39 cellular contexts compared by ENCODE assay signal in genomic region chr20:37530696-37531095, GRCh38. TPM values are rescaled to one million over a fixed set of nuclear protein-coding genes. Genes with fewer than 3 reads are reported as not detected.
"Had no signal": no experiment of that assay in that cellular context is flagged by ENCODE, and none has a peak within 500 bp of the region (broad histone marks: within the 10 kb centered on the region; RNA-seq: fewer than 3 reads in every experiment).

No MANE protein-coding gene starts in this region.

- H3K9me3 Mint-ChIP-seq: activated CD4-positive, alpha-beta memory T cell treated with anti-CD3 and anti-CD28 coated beads for 36 hours; activated CD8-positive, alpha-beta T cell treated with anti-CD3 and anti-CD28 coated beads for 36 hours; activated naive CD4-positive, alpha-beta T cell treated with anti-CD3 and anti-CD28 coated beads for 36 hours; activated naive CD4-positive, alpha-beta T cell treated with anti-CD3 and anti-CD28 coated beads, Interleukin-2, amount 50 U/mL, for 72 hours; activated naive CD8-positive, alpha-beta T cell treated with anti-CD3 and anti-CD28 coated beads for 36 hours; activated T-cell treated with anti-CD3 and anti-CD28 coated beads, Interleukin-2, amount 50 U/mL, for 4 hours; activated T-cell treated with anti-CD3 and anti-CD28 coated beads, Interleukin-2, amount 50 U/mL, for 72 hours; activated T-helper 1 cell treated with anti-CD3 and anti-CD28 coated beads, Interleukin-12 subunit alpha, Interleukin-12 subunit beta, Interleukin-2, Interleukin-4 antibody, amounts not matched to agents 30 ng/mL and 10 ng/mL and 1 ng/mL, durations not matched to agents 14 hours and 24 hours and 36 hours; activated T-helper 17 cell treated with anti-CD3 and anti-CD28 coated beads, Interleukin-2, amount 50 U/mL, for 72 hours; T-helper 1 cell treated with Interleukin-12 subunit alpha and Interleukin-12 subunit beta and Interleukin-4 antibody, amounts not matched to agents 30 μg/mL and 1 μg/mL, for 36 hours; T-helper 2 cell treated with Interferon-gamma antibody and Interleukin-4, amounts not matched to agents 5 μg/mL and 100 μg/mL, for 36 hours; WTC11 had no signal

- H3K36me3 Mint-ChIP-seq: activated CD4-positive, alpha-beta memory T cell treated with anti-CD3 and anti-CD28 coated beads for 36 hours; activated naive CD4-positive, alpha-beta T cell treated with anti-CD3 and anti-CD28 coated beads, Interleukin-2, amount 50 U/mL, for 72 hours; WTC11 had no signal

- H3K27me3 ChIP-seq: adrenal gland, body of pancreas, brain microvascular endothelial cell, breast epithelium had no signal

- H3K9me3 ChIP-seq: adrenal gland, body of pancreas, breast epithelium had no signal

- H3K4me3 ChIP-seq: adrenal gland, body of pancreas, breast epithelium had no signal

- H3K36me3 ChIP-seq: adrenal gland, brain microvascular endothelial cell, breast epithelium had no signal

- H3K27me3 Mint-ChIP-seq: activated CD8-positive, alpha-beta T cell treated with anti-CD3 and anti-CD28 coated beads for 36 hours; activated naive CD8-positive, alpha-beta T cell treated with anti-CD3 and anti-CD28 coated beads for 36 hours; activated T-helper 17 cell treated with anti-CD3 and anti-CD28 coated beads, Interleukin-2, amount 50 U/mL, for 72 hours had no signal

- H3K27ac ChIP-seq: adrenal gland, body of pancreas, brain microvascular endothelial cell, breast epithelium, WERI-Rb-1 had no signal

- H3K27ac Mint-ChIP-seq: activated CD4-positive, alpha-beta memory T cell treated with anti-CD3 and anti-CD28 coated beads for 36 hours; activated CD4-positive, alpha-beta T cell treated with anti-CD3 and anti-CD28 coated beads for 36 hours; activated CD8-positive, alpha-beta T cell treated with anti-CD3 and anti-CD28 coated beads for 36 hours; activated naive CD4-positive, alpha-beta T cell treated with anti-CD3 and anti-CD28 coated beads for 36 hours; activated naive CD4-positive, alpha-beta T cell treated with anti-CD3 and anti-CD28 coated beads, Interleukin-2, amount 50 U/mL, for 72 hours; activated naive CD8-positive, alpha-beta T cell treated with anti-CD3 and anti-CD28 coated beads for 36 hours; activated T-cell treated with anti-CD3 and anti-CD28 coated beads, Interleukin-2, amount 50 U/mL, for 72 hours; activated T-helper 1 cell treated with anti-CD3 and anti-CD28 coated beads, Interleukin-12 subunit alpha, Interleukin-12 subunit beta, Interleukin-2, Interleukin-4 antibody, amounts not matched to agents 30 ng/mL and 10 ng/mL and 1 ng/mL, durations not matched to agents 14 hours and 24 hours and 36 hours; activated T-helper 17 cell treated with anti-CD3 and anti-CD28 coated beads, Interleukin-2, amount 50 U/mL, for 72 hours; T-helper 1 cell treated with Interleukin-12 subunit alpha and Interleukin-12 subunit beta and Interleukin-4 antibody, amounts not matched to agents 30 μg/mL and 1 μg/mL, for 36 hours; T-helper 2 cell treated with Interferon-gamma antibody and Interleukin-4, amounts not matched to agents 5 μg/mL and 100 μg/mL, for 36 hours; WTC11 had no signal

- H3K4me3 Mint-ChIP-seq: activated CD4-positive, alpha-beta memory T cell treated with anti-CD3 and anti-CD28 coated beads for 36 hours; activated CD4-positive, alpha-beta T cell treated with anti-CD3 and anti-CD28 coated beads for 36 hours; activated CD8-positive, alpha-beta T cell treated with anti-CD3 and anti-CD28 coated beads for 36 hours; activated naive CD4-positive, alpha-beta T cell treated with anti-CD3 and anti-CD28 coated beads for 36 hours; activated naive CD8-positive, alpha-beta T cell treated with anti-CD3 and anti-CD28 coated beads for 36 hours; activated T-cell treated with anti-CD3 and anti-CD28 coated beads, Interleukin-2, amount 50 U/mL, for 4 hours; activated T-cell treated with anti-CD3 and anti-CD28 coated beads, Interleukin-2, amount 50 U/mL, for 72 hours; activated T-helper 1 cell treated with anti-CD3 and anti-CD28 coated beads, Interleukin-12 subunit alpha, Interleukin-12 subunit beta, Interleukin-2, Interleukin-4 antibody, amounts not matched to agents 30 ng/mL and 10 ng/mL and 1 ng/mL, durations not matched to agents 14 hours and 24 hours and 36 hours; activated T-helper 17 cell treated with anti-CD3 and anti-CD28 coated beads, Interleukin-2, amount 50 U/mL, for 72 hours; T-helper 1 cell treated with Interleukin-12 subunit alpha and Interleukin-12 subunit beta and Interleukin-4 antibody, amounts not matched to agents 30 μg/mL and 1 μg/mL, for 36 hours; T-helper 2 cell treated with Interferon-gamma antibody and Interleukin-4, amounts not matched to agents 5 μg/mL and 100 μg/mL, for 36 hours; WTC11 had no signal

- FAIRE-seq: astrocyte had no signal

- ATAC-seq: activated CD4-positive, alpha-beta T cell treated with anti-CD3 and anti-CD28 coated beads for 36 hours; activated CD4-positive, CD25-positive, alpha-beta regulatory T cell treated with anti-CD3 and anti-CD28 coated beads, Interleukin-2, amount 50 U/mL, for 24 hours; activated CD8-positive, alpha-beta T cell treated with anti-CD3 and anti-CD28 coated beads for 36 hours; activated naive CD4-positive, alpha-beta T cell treated with anti-CD3 and anti-CD28 coated beads, Interleukin-2, amount 50 U/mL, for 72 hours; activated T-cell treated with anti-CD3 and anti-CD28 coated beads, Interleukin-2, amount 50 U/mL, for 4 hours; activated T-cell treated with anti-CD3 and anti-CD28 coated beads, Interleukin-2, amount 50 U/mL, for 72 hours; activated T-helper 17 cell treated with anti-CD3 and anti-CD28 coated beads, Interleukin-2, amount 50 U/mL, for 72 hours; body of pancreas; WTC11 had no signal

- DNase-seq: activated CD4-positive, alpha-beta memory T cell treated with anti-CD3 and anti-CD28 coated beads for 36 hours; activated CD4-positive, alpha-beta T cell treated with anti-CD3 and anti-CD28 coated beads for 1 hour; activated CD4-positive, alpha-beta T cell treated with anti-CD3 and anti-CD28 coated beads for 36 hours; activated CD4-positive, alpha-beta T cell treated with anti-CD3 and anti-CD28 coated beads for 48 hours; activated CD4-positive, alpha-beta T cell treated with anti-CD3 and anti-CD28 coated beads, Interleukin-2, amount 50 U/mL, for 1 hour; activated CD4-positive, alpha-beta T cell treated with anti-CD3 and anti-CD28 coated beads, Interleukin-2, amount 50 U/mL, for 4 hours; activated CD4-positive, CD25-positive, alpha-beta regulatory T cell; activated CD8-positive, alpha-beta memory T cell treated with anti-CD3 and anti-CD28 coated beads, Interleukin-2, amount 50 U/mL, for 4 hours; activated CD8-positive, alpha-beta T cell treated with anti-CD3 and anti-CD28 coated beads for 36 hours; activated gamma-delta T cell treated with Interleukin-2 at 50 U/mL for 16 hours; activated naive CD4-positive, alpha-beta T cell; activated naive CD4-positive, alpha-beta T cell treated with anti-CD3 and anti-CD28 coated beads for 36 hours; activated naive CD4-positive, alpha-beta T cell treated with anti-CD3 and anti-CD28 coated beads, Interleukin-2, amount 50 U/mL, for 16 hours; activated naive CD8-positive, alpha-beta T cell treated with anti-CD3 and anti-CD28 coated beads for 36 hours; activated T-cell treated with anti-CD3 and anti-CD28 coated beads for 4 hours; activated T-cell treated with anti-CD3 and anti-CD28 coated beads, Interleukin-2, amount 50 U/mL, for 1 hour; activated T-cell treated with anti-CD3 and anti-CD28 coated beads, Interleukin-2, amount 50 U/mL, for 4 hours; activated T-cell treated with anti-CD3 and anti-CD28 coated beads, Interleukin-2, amount 50 U/mL, for 72 hours; amniotic stem cell; aorta; body of pancreas; brain microvascular endothelial cell; central memory CD4-positive, alpha-beta T cell; SW 1271; T-helper 1 cell; T-helper 2 cell; T-helper 9 cell; WERI-Rb-1 had no signal

RNA-seq across cellular contexts. Expression of gene NNAT, which starts 9.6 kb away (rescaled TPM):
- total RNA-seq: cardiac septum had no signal
